In the genomic region with DNA sequence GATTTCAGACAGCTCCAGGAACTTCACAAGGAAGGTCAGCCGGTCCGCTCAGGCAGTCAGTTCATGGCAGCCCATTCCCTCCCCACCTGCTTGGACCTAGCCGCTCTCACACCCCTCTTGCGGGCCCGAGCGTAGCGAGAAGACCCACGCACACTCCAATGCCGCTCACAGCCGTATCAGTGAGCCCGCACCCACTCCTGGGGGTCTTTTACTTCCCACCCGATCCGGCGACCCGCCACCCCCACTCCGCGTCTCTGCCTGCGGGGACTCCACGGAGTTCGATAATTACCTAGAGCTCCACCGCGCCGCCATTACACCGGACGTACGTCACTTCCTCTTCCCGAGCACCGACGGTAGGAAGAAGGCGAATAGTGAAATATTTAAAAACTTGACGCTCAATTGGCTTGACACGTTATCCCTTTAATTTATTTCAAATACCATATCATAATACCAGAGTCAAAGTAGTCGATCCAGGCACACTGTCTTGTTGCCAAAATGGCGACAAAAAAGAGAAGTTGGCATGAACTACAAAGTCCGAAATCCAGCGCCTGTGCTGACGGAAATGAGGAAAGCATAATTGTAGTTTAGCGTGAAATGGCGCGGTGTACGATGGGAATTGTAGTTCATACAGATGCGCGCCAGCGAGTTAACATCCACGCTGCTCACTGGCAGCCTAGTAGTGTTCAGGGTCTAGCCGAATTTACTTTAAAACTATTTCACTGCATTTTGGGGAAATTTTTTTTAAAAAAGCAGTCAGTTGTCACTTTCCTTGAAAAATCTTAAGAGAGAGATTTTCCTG, we compare ENCODE assay signal across 1 cellular context.
TF ChIP-seq lines count a peak whose summit lies in the region.

A gene (minus strand): TSS at position 517 of the 799 bp plus-strand sequence. CDS start 13,956 bp downstream, outside the sequence.

TF ChIP-seq in K562, 482 proteins besides CTCF, POLR2A, EP300 and RAD21 (continued from another document and continues in another):
- TF ChIP-seq NRF1 (conservative IDR thresholded peaks at IDR 0.05 in 1 of 2, IDR thresholded peaks at IDR 0.05 in 1 of 2) (peak; percentile 61 to 69), ZKSCAN8 (CRISPR knock-in tag; IDR thresholded peaks at IDR 0.05) (no peak), CBX2 (IDR thresholded peaks at IDR 0.05; ENCODE audit: insufficient read depth, low read length, poor library complexity, severe bottlenecking) (no peak), ZFPM2 (CRISPR knock-in tag; IDR thresholded peaks at IDR 0.05) (no peak), HNRNPUL1 (IDR thresholded peaks at IDR 0.05; ENCODE audit: low read length) (no peak), ZNF232 (CRISPR knock-in tag; IDR thresholded peaks at IDR 0.05) (0 out of 2 replicates have a peak, but pooled peaks have one; percentile 64), ETV6 (IDR thresholded peaks at IDR 0.05; ENCODE audit: borderline replicate concordance in 1 of 2, low read depth in 2 of 2, low read length in 1 of 2) (no peak), ETV6 (CRISPR knock-in tag; IDR thresholded peaks at IDR 0.05; ENCODE audit: borderline replicate concordance) (peak; percentile 48; the same call in 1 of the 2 replicates), BMI1 (IDR thresholded peaks at IDR 0.05; ENCODE audit: low read length) (no peak), ZNF431 (CRISPR knock-in tag; IDR thresholded peaks at IDR 0.05) (no peak), HDAC3 (IDR thresholded peaks at IDR 0.05; ENCODE audit: borderline replicate concordance, partially characterized antibody) (no peak), ZNF316 (IDR thresholded peaks at IDR 0.05) (0 out of 2 replicates have a peak, but pooled peaks have one; percentile 11), FOXA1 (IDR thresholded peaks at IDR 0.05; ENCODE audit: borderline replicate concordance) (no peak), ZNF785 (CRISPR knock-in tag; IDR thresholded peaks at IDR 0.05) (no peak), ETS2 (tag; IDR thresholded peaks at IDR 0.05; ENCODE audit: borderline replicate concordance, poor library complexity, severe bottlenecking) (no peak), RBM25 (IDR thresholded peaks at IDR 0.05; ENCODE audit: low read depth, low read length, severe bottlenecking) (no peak), CC2D1A (IDR thresholded peaks at IDR 0.05) (no peak), LEF1 (IDR thresholded peaks at IDR 0.05) (peak; percentile 38; the same call in 1 of the 2 replicates), THRAP3 (IDR thresholded peaks at IDR 0.05; ENCODE audit: borderline replicate concordance) (no peak), SIX5 (IDR thresholded peaks at IDR 0.05; ENCODE audit: borderline replicate concordance in 1 of 2, insufficient read depth in 1 of 2, low read depth in 1 of 2, low read length in 2 of 2) (peak; percentile 93 to 96), ZC3H8 (IDR thresholded peaks at IDR 0.05) (0 out of 2 replicates have a peak, but pooled peaks have one; percentile 28), HNRNPL (IDR thresholded peaks at IDR 0.05; ENCODE audit: low read depth, low read length) (no peak), SP2 (IDR thresholded peaks at IDR 0.05; ENCODE audit: extremely low read depth, low read depth, low read length, poor library complexity, severe bottlenecking) (no peak), MYNN (IDR thresholded peaks at IDR 0.05) (no peak), MYNN (CRISPR knock-in tag; IDR thresholded peaks at IDR 0.05) (no peak), IRF2 (CRISPR knock-in tag; IDR thresholded peaks at IDR 0.05) (no peak), HSF4 (CRISPR knock-in tag; IDR thresholded peaks at IDR 0.05; ENCODE audit: borderline replicate concordance) (no peak), GATAD2A (IDR thresholded peaks at IDR 0.05) (no peak), NELFE (IDR thresholded peaks at IDR 0.05; ENCODE audit: insufficient read depth, insufficient read length) (no peak), STAT5B (CRISPR knock-in tag; IDR thresholded peaks at IDR 0.05) (no peak), MCM3 (IDR thresholded peaks at IDR 0.05) (no peak), L3MBTL2 (IDR thresholded peaks at IDR 0.05) (peak; percentile 62; the same call in 1 of the 2 replicates)
- TF ChIP-seq, protein P1, sequence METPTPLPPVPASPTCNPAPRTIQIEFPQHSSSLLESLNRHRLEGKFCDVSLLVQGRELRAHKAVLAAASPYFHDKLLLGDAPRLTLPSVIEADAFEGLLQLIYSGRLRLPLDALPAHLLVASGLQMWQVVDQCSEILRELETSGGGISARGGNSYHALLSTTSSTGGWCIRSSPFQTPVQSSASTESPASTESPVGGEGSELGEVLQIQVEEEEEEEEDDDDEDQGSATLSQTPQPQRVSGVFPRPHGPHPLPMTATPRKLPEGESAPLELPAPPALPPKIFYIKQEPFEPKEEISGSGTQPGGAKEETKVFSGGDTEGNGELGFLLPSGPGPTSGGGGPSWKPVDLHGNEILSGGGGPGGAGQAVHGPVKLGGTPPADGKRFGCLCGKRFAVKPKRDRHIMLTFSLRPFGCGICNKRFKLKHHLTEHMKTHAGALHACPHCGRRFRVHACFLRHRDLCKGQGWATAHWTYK (CRISPR knock-in tag; IDR thresholded peaks at IDR 0.05), result no peak; the same call in 1 of the 2 replicates
- TF ChIP-seq, protein P2, sequence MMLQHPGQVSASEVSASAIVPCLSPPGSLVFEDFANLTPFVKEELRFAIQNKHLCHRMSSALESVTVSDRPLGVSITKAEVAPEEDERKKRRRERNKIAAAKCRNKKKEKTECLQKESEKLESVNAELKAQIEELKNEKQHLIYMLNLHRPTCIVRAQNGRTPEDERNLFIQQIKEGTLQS (IDR thresholded peaks at IDR 0.05), result peak; percentile 35; the same call in 1 of the 2 replicates
- TF ChIP-seq, protein P2 (CRISPR knock-in tag; conservative IDR thresholded peaks at IDR 0.05), result peak; percentile 69; the same call in 1 of the 2 replicates
- TF ChIP-seq, protein P3, sequence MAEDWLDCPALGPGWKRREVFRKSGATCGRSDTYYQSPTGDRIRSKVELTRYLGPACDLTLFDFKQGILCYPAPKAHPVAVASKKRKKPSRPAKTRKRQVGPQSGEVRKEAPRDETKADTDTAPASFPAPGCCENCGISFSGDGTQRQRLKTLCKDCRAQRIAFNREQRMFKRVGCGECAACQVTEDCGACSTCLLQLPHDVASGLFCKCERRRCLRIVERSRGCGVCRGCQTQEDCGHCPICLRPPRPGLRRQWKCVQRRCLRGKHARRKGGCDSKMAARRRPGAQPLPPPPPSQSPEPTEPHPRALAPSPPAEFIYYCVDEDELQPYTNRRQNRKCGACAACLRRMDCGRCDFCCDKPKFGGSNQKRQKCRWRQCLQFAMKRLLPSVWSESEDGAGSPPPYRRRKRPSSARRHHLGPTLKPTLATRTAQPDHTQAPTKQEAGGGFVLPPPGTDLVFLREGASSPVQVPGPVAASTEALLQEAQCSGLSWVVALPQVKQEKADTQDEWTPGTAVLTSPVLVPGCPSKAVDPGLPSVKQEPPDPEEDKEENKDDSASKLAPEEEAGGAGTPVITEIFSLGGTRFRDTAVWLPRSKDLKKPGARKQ (CRISPR knock-in tag; IDR thresholded peaks at IDR 0.05), result no peak
- TF ChIP-seq, protein P4, sequence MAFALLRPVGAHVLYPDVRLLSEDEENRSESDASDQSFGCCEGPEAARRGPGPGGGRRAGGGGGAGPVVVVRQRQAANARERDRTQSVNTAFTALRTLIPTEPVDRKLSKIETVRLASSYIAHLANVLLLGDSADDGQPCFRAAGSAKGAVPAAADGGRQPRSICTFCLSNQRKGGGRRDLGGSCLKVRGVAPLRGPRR (CRISPR knock-in tag; IDR thresholded peaks at IDR 0.05), result no peak
- TF ChIP-seq, protein P5, sequence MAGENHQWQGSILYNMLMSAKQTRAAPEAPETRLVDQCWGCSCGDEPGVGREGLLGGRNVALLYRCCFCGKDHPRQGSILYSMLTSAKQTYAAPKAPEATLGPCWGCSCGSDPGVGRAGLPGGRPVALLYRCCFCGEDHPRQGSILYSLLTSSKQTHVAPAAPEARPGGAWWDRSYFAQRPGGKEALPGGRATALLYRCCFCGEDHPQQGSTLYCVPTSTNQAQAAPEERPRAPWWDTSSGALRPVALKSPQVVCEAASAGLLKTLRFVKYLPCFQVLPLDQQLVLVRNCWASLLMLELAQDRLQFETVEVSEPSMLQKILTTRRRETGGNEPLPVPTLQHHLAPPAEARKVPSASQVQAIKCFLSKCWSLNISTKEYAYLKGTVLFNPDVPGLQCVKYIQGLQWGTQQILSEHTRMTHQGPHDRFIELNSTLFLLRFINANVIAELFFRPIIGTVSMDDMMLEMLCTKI (IDR thresholded peaks at IDR 0.05; ENCODE audit: partially characterized antibody), result no peak
- TF ChIP-seq, protein P6, sequence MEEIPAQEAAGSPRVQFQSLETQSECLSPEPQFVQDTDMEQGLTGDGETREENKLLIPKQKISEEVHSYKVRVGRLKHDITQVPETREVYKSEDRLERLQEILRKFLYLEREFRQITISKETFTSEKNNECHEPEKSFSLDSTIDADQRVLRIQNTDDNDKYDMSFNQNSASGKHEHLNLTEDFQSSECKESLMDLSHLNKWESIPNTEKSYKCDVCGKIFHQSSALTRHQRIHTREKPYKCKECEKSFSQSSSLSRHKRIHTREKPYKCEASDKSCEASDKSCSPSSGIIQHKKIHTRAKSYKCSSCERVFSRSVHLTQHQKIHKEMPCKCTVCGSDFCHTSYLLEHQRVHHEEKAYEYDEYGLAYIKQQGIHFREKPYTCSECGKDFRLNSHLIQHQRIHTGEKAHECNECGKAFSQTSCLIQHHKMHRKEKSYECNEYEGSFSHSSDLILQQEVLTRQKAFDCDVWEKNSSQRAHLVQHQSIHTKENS (CRISPR knock-in tag; IDR thresholded peaks at IDR 0.05), result no peak
- TF ChIP-seq, protein P7, sequence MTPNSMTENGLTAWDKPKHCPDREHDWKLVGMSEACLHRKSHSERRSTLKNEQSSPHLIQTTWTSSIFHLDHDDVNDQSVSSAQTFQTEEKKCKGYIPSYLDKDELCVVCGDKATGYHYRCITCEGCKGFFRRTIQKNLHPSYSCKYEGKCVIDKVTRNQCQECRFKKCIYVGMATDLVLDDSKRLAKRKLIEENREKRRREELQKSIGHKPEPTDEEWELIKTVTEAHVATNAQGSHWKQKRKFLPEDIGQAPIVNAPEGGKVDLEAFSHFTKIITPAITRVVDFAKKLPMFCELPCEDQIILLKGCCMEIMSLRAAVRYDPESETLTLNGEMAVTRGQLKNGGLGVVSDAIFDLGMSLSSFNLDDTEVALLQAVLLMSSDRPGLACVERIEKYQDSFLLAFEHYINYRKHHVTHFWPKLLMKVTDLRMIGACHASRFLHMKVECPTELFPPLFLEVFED (CRISPR knock-in tag; conservative IDR thresholded peaks at IDR 0.05), result peak; percentile 81; the same call in 1 of the 2 replicates
- TF ChIP-seq, protein P8, sequence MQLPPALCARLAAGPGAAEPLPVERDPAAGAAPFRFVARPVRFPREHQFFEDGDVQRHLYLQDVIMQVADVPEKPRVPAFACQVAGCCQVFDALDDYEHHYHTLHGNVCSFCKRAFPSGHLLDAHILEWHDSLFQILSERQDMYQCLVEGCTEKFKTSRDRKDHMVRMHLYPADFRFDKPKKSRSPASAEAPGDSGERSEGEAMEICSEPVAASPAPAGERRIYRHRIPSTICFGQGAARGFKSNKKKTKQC (CRISPR knock-in tag; IDR thresholded peaks at IDR 0.05), result peak; percentile 85; the same call in 1 of the 2 replicates
- TF ChIP-seq, protein P9, sequence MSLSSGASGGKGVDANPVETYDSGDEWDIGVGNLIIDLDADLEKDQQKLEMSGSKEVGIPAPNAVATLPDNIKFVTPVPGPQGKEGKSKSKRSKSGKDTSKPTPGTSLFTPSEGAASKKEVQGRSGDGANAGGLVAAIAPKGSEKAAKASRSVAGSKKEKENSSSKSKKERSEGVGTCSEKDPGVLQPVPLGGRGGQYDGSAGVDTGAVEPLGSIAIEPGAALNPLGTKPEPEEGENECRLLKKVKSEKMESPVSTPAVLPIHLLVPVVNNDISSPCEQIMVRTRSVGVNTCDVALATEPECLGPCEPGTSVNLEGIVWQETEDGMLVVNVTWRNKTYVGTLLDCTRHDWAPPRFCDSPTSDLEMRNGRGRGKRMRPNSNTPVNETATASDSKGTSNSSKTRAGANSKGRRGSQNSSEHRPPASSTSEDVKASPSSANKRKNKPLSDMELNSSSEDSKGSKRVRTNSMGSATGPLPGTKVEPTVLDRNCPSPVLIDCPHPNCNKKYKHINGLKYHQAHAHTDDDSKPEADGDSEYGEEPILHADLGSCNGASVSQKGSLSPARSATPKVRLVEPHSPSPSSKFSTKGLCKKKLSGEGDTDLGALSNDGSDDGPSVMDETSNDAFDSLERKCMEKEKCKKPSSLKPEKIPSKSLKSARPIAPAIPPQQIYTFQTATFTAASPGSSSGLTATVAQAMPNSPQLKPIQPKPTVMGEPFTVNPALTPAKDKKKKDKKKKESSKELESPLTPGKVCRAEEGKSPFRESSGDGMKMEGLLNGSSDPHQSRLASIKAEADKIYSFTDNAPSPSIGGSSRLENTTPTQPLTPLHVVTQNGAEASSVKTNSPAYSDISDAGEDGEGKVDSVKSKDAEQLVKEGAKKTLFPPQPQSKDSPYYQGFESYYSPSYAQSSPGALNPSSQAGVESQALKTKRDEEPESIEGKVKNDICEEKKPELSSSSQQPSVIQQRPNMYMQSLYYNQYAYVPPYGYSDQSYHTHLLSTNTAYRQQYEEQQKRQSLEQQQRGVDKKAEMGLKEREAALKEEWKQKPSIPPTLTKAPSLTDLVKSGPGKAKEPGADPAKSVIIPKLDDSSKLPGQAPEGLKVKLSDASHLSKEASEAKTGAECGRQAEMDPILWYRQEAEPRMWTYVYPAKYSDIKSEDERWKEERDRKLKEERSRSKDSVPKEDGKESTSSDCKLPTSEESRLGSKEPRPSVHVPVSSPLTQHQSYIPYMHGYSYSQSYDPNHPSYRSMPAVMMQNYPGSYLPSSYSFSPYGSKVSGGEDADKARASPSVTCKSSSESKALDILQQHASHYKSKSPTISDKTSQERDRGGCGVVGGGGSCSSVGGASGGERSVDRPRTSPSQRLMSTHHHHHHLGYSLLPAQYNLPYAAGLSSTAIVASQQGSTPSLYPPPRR (CRISPR knock-in tag; IDR thresholded peaks at IDR 0.05; ENCODE audit: borderline replicate concordance), result no peak
- TF ChIP-seq, protein P10, sequence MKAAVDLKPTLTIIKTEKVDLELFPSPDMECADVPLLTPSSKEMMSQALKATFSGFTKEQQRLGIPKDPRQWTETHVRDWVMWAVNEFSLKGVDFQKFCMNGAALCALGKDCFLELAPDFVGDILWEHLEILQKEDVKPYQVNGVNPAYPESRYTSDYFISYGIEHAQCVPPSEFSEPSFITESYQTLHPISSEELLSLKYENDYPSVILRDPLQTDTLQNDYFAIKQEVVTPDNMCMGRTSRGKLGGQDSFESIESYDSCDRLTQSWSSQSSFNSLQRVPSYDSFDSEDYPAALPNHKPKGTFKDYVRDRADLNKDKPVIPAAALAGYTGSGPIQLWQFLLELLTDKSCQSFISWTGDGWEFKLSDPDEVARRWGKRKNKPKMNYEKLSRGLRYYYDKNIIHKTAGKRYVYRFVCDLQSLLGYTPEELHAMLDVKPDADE (conservative IDR thresholded peaks at IDR 0.05; ENCODE audit: control insufficient read depth, low read depth, low read length), result peak; percentile 77
